Comparison of ENCODE assay signal across 26 cellular contexts in the genomic region with DNA sequence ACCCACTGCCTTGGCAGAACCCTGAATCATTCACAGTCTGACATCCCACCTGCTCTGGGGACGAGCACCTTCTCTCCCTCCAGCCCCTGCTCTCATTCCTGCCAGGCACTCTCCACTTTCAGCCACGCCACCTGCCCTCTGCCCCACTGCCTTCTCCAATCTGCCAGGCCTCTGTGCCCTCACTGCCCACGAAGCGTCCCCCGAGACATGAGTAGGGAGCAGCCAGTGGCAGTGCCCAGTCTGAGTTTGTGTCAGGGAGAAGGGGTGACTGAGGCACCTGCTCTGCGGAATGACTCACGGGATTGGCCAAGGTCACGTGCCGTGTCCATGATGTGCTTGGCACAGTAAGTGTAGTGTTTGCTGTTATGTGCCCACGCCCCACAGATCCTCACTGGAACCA.
"Had no signal": no experiment of that assay in that cellular context is flagged by ENCODE, and none has a peak within 500 bp of the region (broad histone marks: within the 10 kb centered on the region; RNA-seq: fewer than 3 reads in every experiment).

No MANE protein-coding gene starts in this region.

- H3K27me3 Mint-ChIP-seq: activated B cell treated with CpG ODN at 0.5 μM for 24 hours; activated CD8-positive, alpha-beta T cell treated with anti-CD3 and anti-CD28 coated beads for 36 hours; stimulated activated naive CD8-positive, alpha-beta T cell treated with anti-CD3 and anti-CD28 coated beads, Interleukin-15, Interleukin-2, amounts not matched to agents 100 ng/mL and 50 ng/mL, for 24 hours had no signal

- DNase-seq: activated B cell treated with CpG ODN at 0.5 μM for 24 hours; activated CD4-positive, alpha-beta T cell treated with anti-CD3 and anti-CD28 coated beads, Interleukin-2, amount 50 U/mL, for 1 hour; activated CD8-positive, alpha-beta T cell treated with anti-CD3 and anti-CD28 coated beads for 36 hours; activated T-cell treated with anti-CD3 and anti-CD28 coated beads, Interleukin-2, amount 50 U/mL, for 4 hours; cerebellar nuclear complex; dorsolateral prefrontal cortex; effector memory CD4-positive, alpha-beta T cell; left cardiac atrium; left ventricle myocardium superior; naive thymus-derived CD8-positive, alpha-beta T cell; stimulated activated CD4-positive, alpha-beta T cell treated with anti-CD3 and anti-CD28 coated beads, Interleukin-4, amount 100 ng/mL, for 24 hours; T-helper 1 cell had no signal

- H3K4me3 ChIP-seq: cardiac muscle cell, coronary artery, dorsolateral prefrontal cortex, right lobe of liver, skin epidermis, thoracic aorta, vagina had no signal

- H3K4me1 Mint-ChIP-seq: activated B cell treated with CpG ODN at 0.5 μM for 24 hours; activated T-helper 17 cell treated with anti-CD3 and anti-CD28 coated beads, Interleukin-2, amount 50 U/mL, for 72 hours; naive thymus-derived CD8-positive, alpha-beta T cell; stimulated activated effector memory CD8-positive, alpha-beta T cell treated with anti-CD3 and anti-CD28 coated beads, Interleukin-12 subunit alpha, Interleukin-12 subunit beta, amount 100 ng/mL, for 72 hours had no signal

- H3K27me3 ChIP-seq: cardiac muscle cell, right lobe of liver, vagina had no signal

- H3K27ac Mint-ChIP-seq: activated B cell treated with CpG ODN at 0.5 μM for 24 hours; activated CD8-positive, alpha-beta T cell treated with anti-CD3 and anti-CD28 coated beads for 36 hours; activated naive CD8-positive, alpha-beta T cell; activated T-helper 17 cell treated with anti-CD3 and anti-CD28 coated beads, Interleukin-2, amount 50 U/mL, for 72 hours; naive thymus-derived CD8-positive, alpha-beta T cell; stimulated activated effector memory CD8-positive, alpha-beta T cell treated with anti-CD3 and anti-CD28 coated beads, Interleukin-12 subunit alpha, Interleukin-12 subunit beta, amount 100 ng/mL, for 72 hours; stimulated activated naive CD8-positive, alpha-beta T cell treated with anti-CD3 and anti-CD28 coated beads, Interleukin-15, Interleukin-2, amounts not matched to agents 100 ng/mL and 50 ng/mL, for 24 hours; T-helper 2 cell treated with Interferon-gamma antibody and Interleukin-4, amounts not matched to agents 5 μg/mL and 100 μg/mL, for 36 hours; type B pancreatic cell had no signal

- H3K36me3 Mint-ChIP-seq: activated naive CD8-positive, alpha-beta T cell; brain; naive thymus-derived CD8-positive, alpha-beta T cell; stimulated activated effector memory CD8-positive, alpha-beta T cell treated with anti-CD3 and anti-CD28 coated beads, Interleukin-12 subunit alpha, Interleukin-12 subunit beta, amount 100 ng/mL, for 72 hours; type B pancreatic cell had no signal

- H3K9me3 Mint-ChIP-seq: activated B cell treated with CpG ODN at 0.5 μM for 24 hours; activated CD8-positive, alpha-beta T cell treated with anti-CD3 and anti-CD28 coated beads for 36 hours; activated T-cell treated with anti-CD3 and anti-CD28 coated beads, Interleukin-2, amount 50 U/mL, for 4 hours; activated T-helper 17 cell treated with anti-CD3 and anti-CD28 coated beads, Interleukin-2, amount 50 U/mL, for 72 hours; neural crest cell; stimulated activated naive CD8-positive, alpha-beta T cell treated with anti-CD3 and anti-CD28 coated beads, Interleukin-15, Interleukin-2, amounts not matched to agents 100 ng/mL and 50 ng/mL, for 24 hours; T-helper 2 cell treated with Interferon-gamma antibody and Interleukin-4, amounts not matched to agents 5 μg/mL and 100 μg/mL, for 36 hours; type B pancreatic cell had no signal

- H3K27ac ChIP-seq: cardiac muscle cell, coronary artery, dorsolateral prefrontal cortex, right lobe of liver, skin epidermis, thoracic aorta, vagina had no signal

- ATAC-seq: activated CD8-positive, alpha-beta T cell treated with anti-CD3 and anti-CD28 coated beads for 36 hours; activated T-cell treated with anti-CD3 and anti-CD28 coated beads, Interleukin-2, amount 50 U/mL, for 4 hours; activated T-helper 17 cell treated with anti-CD3 and anti-CD28 coated beads, Interleukin-2, amount 50 U/mL, for 72 hours; left ventricle myocardium superior; naive thymus-derived CD8-positive, alpha-beta T cell; right lobe of liver; stimulated activated effector memory CD8-positive, alpha-beta T cell treated with anti-CD3 and anti-CD28 coated beads, Interleukin-12 subunit alpha, Interleukin-12 subunit beta, amount 100 ng/mL, for 72 hours had no signal

- H3K4me1 ChIP-seq: right lobe of liver, vagina had no signal

- H3K36me3 ChIP-seq: cardiac muscle cell, right lobe of liver, thoracic aorta, vagina had no signal

- H3K9me3 ChIP-seq: right lobe of liver, thoracic aorta, vagina had no signal

- H3K4me3 Mint-ChIP-seq: activated B cell treated with CpG ODN at 0.5 μM for 24 hours; activated CD8-positive, alpha-beta T cell treated with anti-CD3 and anti-CD28 coated beads for 36 hours; activated naive CD8-positive, alpha-beta T cell; activated T-cell treated with anti-CD3 and anti-CD28 coated beads, Interleukin-2, amount 50 U/mL, for 4 hours; activated T-helper 17 cell treated with anti-CD3 and anti-CD28 coated beads, Interleukin-2, amount 50 U/mL, for 72 hours; brain; naive thymus-derived CD8-positive, alpha-beta T cell; neural crest cell; stimulated activated effector memory CD8-positive, alpha-beta T cell treated with anti-CD3 and anti-CD28 coated beads, Interleukin-12 subunit alpha, Interleukin-12 subunit beta, amount 100 ng/mL, for 72 hours; stimulated activated naive CD8-positive, alpha-beta T cell treated with anti-CD3 and anti-CD28 coated beads, Interleukin-15, Interleukin-2, amounts not matched to agents 100 ng/mL and 50 ng/mL, for 24 hours; T-helper 2 cell treated with Interferon-gamma antibody and Interleukin-4, amounts not matched to agents 5 μg/mL and 100 μg/mL, for 36 hours; type B pancreatic cell had no signal
